Comparison of ENCODE assay signal across 2 cellular contexts in the genomic region with DNA sequence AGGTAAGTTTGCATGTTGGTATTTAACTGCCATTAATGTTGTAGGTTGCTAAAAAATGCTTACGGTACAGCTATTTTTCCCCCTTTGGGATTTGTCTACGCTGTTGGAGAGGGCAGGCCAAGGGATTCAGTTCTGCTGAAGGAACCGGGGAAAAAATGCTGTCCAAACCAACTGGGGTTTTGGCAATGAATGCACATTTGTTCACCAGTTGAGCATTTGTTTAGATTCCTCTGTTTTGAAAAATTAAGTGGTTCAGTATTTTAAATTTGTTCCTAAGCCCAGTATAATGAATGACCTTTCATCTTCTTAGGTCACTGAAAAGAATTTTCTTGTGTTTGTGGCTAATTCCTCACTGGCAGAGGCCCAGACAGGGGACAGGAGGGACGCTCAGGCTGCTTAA.
TF ChIP-seq lines count a peak whose summit lies in the region.

No MANE protein-coding gene starts in this region.

TF ChIP-seq in liver, 16 proteins besides CTCF, POLR2A, EP300 and RAD21:
- TF ChIP-seq, protein P1, sequence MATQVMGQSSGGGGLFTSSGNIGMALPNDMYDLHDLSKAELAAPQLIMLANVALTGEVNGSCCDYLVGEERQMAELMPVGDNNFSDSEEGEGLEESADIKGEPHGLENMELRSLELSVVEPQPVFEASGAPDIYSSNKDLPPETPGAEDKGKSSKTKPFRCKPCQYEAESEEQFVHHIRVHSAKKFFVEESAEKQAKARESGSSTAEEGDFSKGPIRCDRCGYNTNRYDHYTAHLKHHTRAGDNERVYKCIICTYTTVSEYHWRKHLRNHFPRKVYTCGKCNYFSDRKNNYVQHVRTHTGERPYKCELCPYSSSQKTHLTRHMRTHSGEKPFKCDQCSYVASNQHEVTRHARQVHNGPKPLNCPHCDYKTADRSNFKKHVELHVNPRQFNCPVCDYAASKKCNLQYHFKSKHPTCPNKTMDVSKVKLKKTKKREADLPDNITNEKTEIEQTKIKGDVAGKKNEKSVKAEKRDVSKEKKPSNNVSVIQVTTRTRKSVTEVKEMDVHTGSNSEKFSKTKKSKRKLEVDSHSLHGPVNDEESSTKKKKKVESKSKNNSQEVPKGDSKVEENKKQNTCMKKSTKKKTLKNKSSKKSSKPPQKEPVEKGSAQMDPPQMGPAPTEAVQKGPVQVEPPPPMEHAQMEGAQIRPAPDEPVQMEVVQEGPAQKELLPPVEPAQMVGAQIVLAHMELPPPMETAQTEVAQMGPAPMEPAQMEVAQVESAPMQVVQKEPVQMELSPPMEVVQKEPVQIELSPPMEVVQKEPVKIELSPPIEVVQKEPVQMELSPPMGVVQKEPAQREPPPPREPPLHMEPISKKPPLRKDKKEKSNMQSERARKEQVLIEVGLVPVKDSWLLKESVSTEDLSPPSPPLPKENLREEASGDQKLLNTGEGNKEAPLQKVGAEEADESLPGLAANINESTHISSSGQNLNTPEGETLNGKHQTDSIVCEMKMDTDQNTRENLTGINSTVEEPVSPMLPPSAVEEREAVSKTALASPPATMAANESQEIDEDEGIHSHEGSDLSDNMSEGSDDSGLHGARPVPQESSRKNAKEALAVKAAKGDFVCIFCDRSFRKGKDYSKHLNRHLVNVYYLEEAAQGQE (IDR thresholded peaks at IDR 0.05): no peak
- TF ChIP-seq JUND (IDR thresholded peaks at IDR 0.05) (no peak), NR2F2 (IDR thresholded peaks at IDR 0.05) (peak; percentile 44), EGR1 (IDR thresholded peaks at IDR 0.05; ENCODE audit: low read depth in 2 of 2) (no peak), GABPA (IDR thresholded peaks at IDR 0.05 in 1 of 2, conservative IDR thresholded peaks at IDR 0.05 in 1 of 2) (no peak)

TF ChIP-seq in HepG2, 621 proteins besides CTCF, POLR2A, EP300 and RAD21 (continued from another document):
- TF ChIP-seq, protein P2, sequence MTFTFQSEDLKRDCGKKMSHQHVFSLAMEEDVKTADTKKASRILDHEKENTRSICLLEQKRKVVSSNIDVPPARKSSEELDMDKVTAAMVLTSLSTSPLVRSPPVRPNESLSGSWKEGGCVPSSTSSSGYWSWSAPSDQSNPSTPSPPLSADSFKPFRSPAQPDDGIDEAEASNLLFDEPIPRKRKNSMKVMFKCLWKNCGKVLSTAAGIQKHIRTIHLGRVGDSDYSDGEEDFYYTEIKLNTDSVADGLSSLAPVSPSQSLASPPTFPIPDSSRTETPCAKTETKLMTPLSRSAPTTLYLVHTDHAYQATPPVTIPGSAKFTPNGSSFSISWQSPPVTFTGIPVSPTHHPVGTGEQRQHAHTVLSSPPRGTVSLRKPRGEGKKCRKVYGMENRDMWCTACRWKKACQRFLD (CRISPR knock-in tag; IDR thresholded peaks at IDR 0.05; ENCODE audit: borderline replicate concordance): no peak
- TF ChIP-seq ADNP (CRISPR knock-in tag; IDR thresholded peaks at IDR 0.05) (no peak), SAFB2 (CRISPR knock-in tag; IDR thresholded peaks at IDR 0.05; ENCODE audit: borderline replicate concordance, low read depth) (no peak), RBAK (CRISPR knock-in tag; IDR thresholded peaks at IDR 0.05) (no peak), ETV6 (CRISPR knock-in tag; conservative IDR thresholded peaks at IDR 0.05) (no peak), FOSL1 (CRISPR knock-in tag; IDR thresholded peaks at IDR 0.05; ENCODE audit: borderline replicate concordance) (no peak), TBX3 (IDR thresholded peaks at IDR 0.05; ENCODE audit: borderline replicate concordance) (no peak), AGO2 (optimal IDR thresholded peaks at IDR 0.05; ENCODE audit: low read depth, low read length) (no peak), SIN3B (IDR thresholded peaks at IDR 0.05; ENCODE audit: low read length) (no peak)
- TF ChIP-seq, protein P3, sequence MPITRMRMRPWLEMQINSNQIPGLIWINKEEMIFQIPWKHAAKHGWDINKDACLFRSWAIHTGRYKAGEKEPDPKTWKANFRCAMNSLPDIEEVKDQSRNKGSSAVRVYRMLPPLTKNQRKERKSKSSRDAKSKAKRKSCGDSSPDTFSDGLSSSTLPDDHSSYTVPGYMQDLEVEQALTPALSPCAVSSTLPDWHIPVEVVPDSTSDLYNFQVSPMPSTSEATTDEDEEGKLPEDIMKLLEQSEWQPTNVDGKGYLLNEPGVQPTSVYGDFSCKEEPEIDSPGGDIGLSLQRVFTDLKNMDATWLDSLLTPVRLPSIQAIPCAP (CRISPR knock-in tag; IDR thresholded peaks at IDR 0.05; ENCODE audit: low read depth): no peak
- TF ChIP-seq, protein P4, sequence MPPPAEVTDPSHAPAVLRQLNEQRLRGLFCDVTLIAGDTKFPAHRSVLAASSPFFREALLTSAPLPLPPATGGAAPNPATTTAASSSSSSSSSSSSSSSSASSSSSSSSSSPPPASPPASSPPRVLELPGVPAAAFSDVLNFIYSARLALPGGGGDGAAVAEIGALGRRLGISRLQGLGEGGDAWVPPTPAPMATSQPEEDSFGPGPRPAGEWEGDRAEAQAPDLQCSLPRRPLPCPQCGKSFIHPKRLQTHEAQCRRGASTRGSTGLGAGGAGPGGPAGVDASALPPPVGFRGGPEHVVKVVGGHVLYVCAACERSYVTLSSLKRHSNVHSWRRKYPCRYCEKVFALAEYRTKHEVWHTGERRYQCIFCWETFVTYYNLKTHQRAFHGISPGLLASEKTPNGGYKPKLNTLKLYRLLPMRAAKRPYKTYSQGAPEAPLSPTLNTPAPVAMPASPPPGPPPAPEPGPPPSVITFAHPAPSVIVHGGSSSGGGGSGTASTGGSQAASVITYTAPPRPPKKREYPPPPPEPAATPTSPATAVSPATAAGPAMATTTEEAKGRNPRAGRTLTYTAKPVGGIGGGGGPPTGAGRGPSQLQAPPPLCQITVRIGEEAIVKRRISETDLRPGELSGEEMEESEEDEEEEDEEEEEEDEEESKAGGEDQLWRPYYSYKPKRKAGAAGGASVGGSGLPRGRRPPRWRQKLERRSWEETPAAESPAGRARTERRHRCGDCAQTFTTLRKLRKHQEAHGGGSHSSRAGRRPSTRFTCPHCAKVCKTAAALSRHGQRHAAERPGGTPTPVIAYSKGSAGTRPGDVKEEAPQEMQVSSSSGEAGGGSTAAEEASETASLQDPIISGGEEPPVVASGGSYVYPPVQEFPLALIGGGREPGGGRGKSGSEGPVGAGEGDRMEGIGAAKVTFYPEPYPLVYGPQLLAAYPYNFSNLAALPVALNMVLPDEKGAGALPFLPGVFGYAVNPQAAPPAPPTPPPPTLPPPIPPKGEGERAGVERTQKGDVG (CRISPR knock-in tag; IDR thresholded peaks at IDR 0.05; ENCODE audit: borderline replicate concordance): no peak
